Comparison of ENCODE assay signal across 32 cellular contexts in the genomic region with DNA sequence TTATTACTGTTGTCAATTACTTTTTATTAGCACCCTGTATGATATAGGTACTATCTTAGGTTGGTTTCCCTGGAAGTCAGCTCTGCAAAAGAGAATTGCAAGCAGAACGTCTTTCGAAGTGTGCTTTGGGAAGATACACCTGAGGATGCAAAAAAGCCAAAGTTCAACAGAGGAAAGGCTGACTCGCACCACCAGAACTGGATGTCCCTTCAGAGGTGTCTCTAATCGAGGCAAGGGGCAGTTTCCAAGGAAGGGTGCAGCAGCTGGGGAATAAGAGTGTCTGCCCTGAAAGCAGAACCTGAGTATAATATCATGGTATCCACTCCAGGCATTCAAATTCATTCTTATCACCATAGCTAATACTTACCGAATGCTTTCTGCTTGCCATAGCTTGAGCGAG.
"Had no signal": no experiment of that assay in that cellular context is flagged by ENCODE, and none has a peak within 500 bp of the region (broad histone marks: within the 10 kb centered on the region; RNA-seq: fewer than 3 reads in every experiment).

No MANE protein-coding gene starts in this region.

- H3K9ac ChIP-seq: KMS-11 had no signal

- H3K36me3 ChIP-seq: MG63 had no signal

- H3K27ac ChIP-seq: KMS-11 had no signal

- H3K4me2 ChIP-seq: KMS-11 had no signal

- DNase-seq: Karpas-422, Kasumi-1, MG63, MM.1S, NCI-H1048, NCI-H1092, NCI-H1092 treated with DMSO at 0.1 percent for 48 hours, NCI-H1105, NCI-H1105 treated with DMSO at 0.1 percent for 48 hours, NCI-H1417, NCI-H1417 treated with DMSO at 0.1 percent for 48 hours, NCI-H1436, NCI-H1436 treated with DMSO at 0.1 percent for 48 hours, NCI-H1694, NCI-H1694 treated with DMSO at 0.1 percent for 48 hours, NCI-H187, NCI-H187 treated with DMSO at 0.1 percent for 48 hours, NCI-H1930, NCI-H2029, NCI-H2029 treated with DMSO at 0.1 percent for 48 hours, NCI-H2081, NCI-H2081 treated with DMSO at 0.1 percent for 48 hours, NCI-H2107, NCI-H2171, NCI-H2171 treated with DMSO at 0.1 percent for 48 hours, NCI-H2227 treated with DMSO at 0.1 percent for 48 hours, NCI-H226, NCI-H345, NCI-H446, NCI-H446 treated with DMSO at 0.1 percent for 48 hours, NCI-H510A had no signal

- H3K4me3 ChIP-seq: MG63 had no signal

- H3K9me3 ChIP-seq: MG63 had no signal
